ENCODE assay signal across 21 cellular contexts in genomic region chr5:98651715-98652114, GRCh38.
"Had no signal": no experiment of that assay in that cellular context is flagged by ENCODE, and none has a peak within 500 bp of the region (broad histone marks: within the 10 kb centered on the region; RNA-seq: fewer than 3 reads in every experiment).

No MANE protein-coding gene starts in this region.

- H3K36me3 ChIP-seq: adrenal gland, ascending aorta, left ventricle myocardium inferior, sigmoid colon, transverse colon had no signal

- H3K27me3 ChIP-seq: adrenal gland, ascending aorta, sigmoid colon, transverse colon had no signal

- H3K27ac ChIP-seq: adrenal gland, ascending aorta, coronary artery, epithelial cell of prostate, left ventricle myocardium inferior, sigmoid colon, transverse colon had no signal

- H3K4me3 ChIP-seq: adrenal gland, ascending aorta, coronary artery, left ventricle myocardium inferior, sigmoid colon, smooth muscle cell, transverse colon had no signal

- H3K4me2 ChIP-seq: smooth muscle cell had no signal

- H3K4me1 ChIP-seq: adrenal gland, ascending aorta, left ventricle myocardium inferior, sigmoid colon, transverse colon had no signal

- H3K9me3 ChIP-seq: adrenal gland, ascending aorta, sigmoid colon, transverse colon had no signal

- ATAC-seq: activated CD4-positive, alpha-beta T cell treated with anti-CD3 and anti-CD28 coated beads for 36 hours; activated T-cell treated with anti-CD3 and anti-CD28 coated beads, Interleukin-2, amount 50 U/mL, for 4 hours; natural killer cell; stimulated activated naive B cell treated with anti-CD40 and anti-IgM and Interleukin-4, amounts not matched to agents 10 μg/mL and 1 μg/mL and 100 μg/mL, for 72 hours; WTC11 had no signal

- DNase-seq: activated CD4-positive, alpha-beta T cell treated with anti-CD3 and anti-CD28 coated beads for 36 hours; activated CD4-positive, alpha-beta T cell treated with anti-CD3 and anti-CD28 coated beads, Interleukin-2, amount 50 U/mL, for 48 hours; activated CD8-positive, alpha-beta memory T cell treated with anti-CD3 and anti-CD28 coated beads, Interleukin-2, amount 50 U/mL, for 48 hours; activated naive CD4-positive, alpha-beta T cell; activated T-cell treated with anti-CD3 and anti-CD28 coated beads, Interleukin-2, amount 50 U/mL, for 4 hours; adrenal gland; foreskin fibroblast; kidney glomerular epithelial cell; left ventricle myocardium inferior; midbrain; natural killer cell; retina; sigmoid colon; stimulated activated CD4-positive, alpha-beta T cell treated with anti-CD3 and anti-CD28 coated beads, Interleukin-15, amount 100 ng/mL, for 24 hours; stimulated activated naive B cell treated with anti-CD40 and anti-IgM and Interleukin-4, amounts not matched to agents 10 μg/mL and 1 μg/mL and 100 μg/mL, for 72 hours; transverse colon had no signal
